ENCODE assay signal across 19 cellular contexts in the genomic region with DNA sequence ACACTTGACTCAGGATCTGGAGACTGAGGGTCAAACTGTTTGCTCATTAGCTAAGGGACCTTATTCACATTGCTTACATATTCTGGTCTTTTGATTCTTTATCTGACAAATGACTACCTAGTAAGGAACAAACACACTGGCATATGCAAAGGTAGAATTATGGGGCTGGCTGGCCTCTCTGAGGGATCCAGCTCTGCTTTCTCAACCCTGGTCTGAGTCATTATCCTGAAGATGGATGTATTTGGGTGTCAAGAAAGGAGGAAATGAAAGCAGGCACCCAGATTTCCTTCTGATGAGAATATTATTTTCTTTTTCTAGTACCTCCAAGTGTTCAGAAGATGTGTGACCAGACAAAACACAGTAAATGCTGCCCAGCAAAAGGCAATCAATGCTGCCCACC. TPM values are rescaled to one million over a fixed set of nuclear protein-coding genes. Genes with fewer than 3 reads are reported as not detected.
DNase-seq lines count a peak whose midpoint lies in the region; ATAC-seq and TF ChIP-seq lines count a peak whose summit lies in the region.
"Had no signal": no experiment of that assay in that cellular context is flagged by ENCODE, and none has a peak within 500 bp of the region (broad histone marks: within the 10 kb centered on the region; RNA-seq: fewer than 3 reads in every experiment).

No MANE protein-coding gene starts in this region.

- dilution Hi-C loops in mammary epithelial cell (cut with HindIII; ENCODE audit: low sequenced_read_pairs) = no loop called here

- H3K9me3 ChIP-seq in mammary epithelial cell (replicated peaks; ENCODE audit: insufficient read depth, low read length) = no peaks in the 10 kb centered on the region
- no peaks in the 10 kb centered on the region for H3K9me3 ChIP-seq in gastroesophageal sphincter

- TF ChIP-seq CTCF in mammary epithelial cell (conservative IDR thresholded peaks at IDR 0.05 in 1 of 2, IDR thresholded peaks at IDR 0.05 in 1 of 2; ENCODE audit: extremely low read depth in 1 of 2, insufficient read depth in 1 of 2, low read depth in 1 of 2, low read length in 2 of 2) = no peak
- TF ChIP-seq CTCF in gastroesophageal sphincter (IDR thresholded peaks at IDR 0.05) = no peak
- TF ChIP-seq CTCF in endothelial cell (IDR thresholded peaks at IDR 0.05; ENCODE audit: unreplicated experiment) = no peak

- H3K27ac Mint-ChIP-seq in natural killer cell treated with Interleukin-12 subunit alpha and Interleukin-12 subunit beta and Interleukin-15 and Interleukin-18, amount 100 ng/mL, for 72 hours = no peak overlapping the region
- H3K27ac Mint-ChIP-seq in endothelial cell (ENCODE audit: unreplicated experiment) = no peak overlapping the region

- no peaks in the 10 kb centered on the region for H3K79me2 ChIP-seq in mammary epithelial cell (ENCODE audit: insufficient read depth, low read length)

- H3K4me2 ChIP-seq in mammary epithelial cell (ENCODE audit: insufficient read depth, low read depth, low read length) = peak overlapping the region; percentile 66

- CTCF ChIA-PET in mammary epithelial cell (lab: Charles Lee; ENCODE audit: low non-redundant PET) = interaction anchor here (0.6 kb wide), 1 partner anchor 405 kb away, joined by 3 read pairs; no protein-coding TSS in a partner anchor

- DNase-seq in EL (peak; percentile 28), mammary epithelial cell (peak; percentile 62), KBM-7 (no peak), endothelial cell (ENCODE audit: low spot score) (no peak)
- DNase-seq in natural killer cell treated with Interleukin-12 subunit alpha and Interleukin-12 subunit beta and Interleukin-15 and Interleukin-18, amount 100 ng/mL, for 72 hours (ENCODE audit: low spot score) = no peak
- DNase-seq: DMS79 treated with DMSO at 0.1 percent for 48 hours, GDM1, KG1, MV-4-11, NCI-H1417 treated with DMSO at 0.1 percent for 48 hours, NCI-H187 treated with DMSO at 0.1 percent for 48 hours, NCI-H345, NCI-H524 treated with DMSO at 0.1 percent for 48 hours had no signal

- intact Hi-C loops in mammary epithelial cell (cut with micrococcal nuclease) = no loop called here

- H3K4me1 Mint-ChIP-seq in natural killer cell treated with Interleukin-12 subunit alpha and Interleukin-12 subunit beta and Interleukin-15 and Interleukin-18, amount 100 ng/mL, for 72 hours (ENCODE audit: low read depth in 2 of 2) = no peaks in the 10 kb centered on the region
- no peaks in the 10 kb centered on the region for H3K4me1 Mint-ChIP-seq in endothelial cell (ENCODE audit: unreplicated experiment)

- no peak overlapping the region for H3K9ac ChIP-seq in mammary epithelial cell (ENCODE audit: insufficient read depth, low read length)

- H3K4me3 Mint-ChIP-seq in natural killer cell treated with Interleukin-12 subunit alpha and Interleukin-12 subunit beta and Interleukin-15 and Interleukin-18, amount 100 ng/mL, for 72 hours = no peak overlapping the region
- H3K4me3 Mint-ChIP-seq in endothelial cell (ENCODE audit: unreplicated experiment) = no peak overlapping the region

- H3K4me1 ChIP-seq in mammary epithelial cell (ENCODE audit: insufficient read depth, low read length) (peaks cover 73% of the 10 kb centered on the region), gastroesophageal sphincter (peaks cover 2 to 41% (median 11%) of the 10 kb centered on the region in 3 donors)

- H3K27me3 ChIP-seq in mammary epithelial cell (ENCODE audit: insufficient read depth, low read length) = no peaks in the 10 kb centered on the region
- no peaks in the 10 kb centered on the region for H3K27me3 ChIP-seq in gastroesophageal sphincter

- H3K27ac ChIP-seq in mammary epithelial cell (ENCODE audit: insufficient read depth, low read depth, low read length) = peak overlapping the region; percentile 71
- H3K27ac ChIP-seq in gastroesophageal sphincter = peak overlapping the region; percentile 2 to 67 (median 32)

- BruUV-seq in mammary epithelial cell (replicated peaks; lab: Mats Ljungman, UMichigan) = no TSS peak

- TF ChIP-seq POLR2A in gastroesophageal sphincter (IDR thresholded peaks at IDR 0.05) = no peak

- peaks cover 8 to 15% of the 10 kb centered on the region in 2 donors for H3K27me3 Mint-ChIP-seq in natural killer cell treated with Interleukin-12 subunit alpha and Interleukin-12 subunit beta and Interleukin-15 and Interleukin-18, amount 100 ng/mL, for 72 hours
- peaks cover 2% of the 10 kb centered on the region for H3K27me3 Mint-ChIP-seq in endothelial cell (ENCODE audit: unreplicated experiment)

- peak overlapping the region; percentile 43 for H2AFZ ChIP-seq in mammary epithelial cell (ENCODE audit: low read depth, low read length)

- in situ Hi-C loops in mammary epithelial cell (cut with MboI; ENCODE audit: low sequenced_read_pairs in 2 of 2) = no loop called here
- in situ Hi-C loops in KBM-7 (cut with MboI; ENCODE audit: low pct_unique_long_range_greater_than_20kb, low sequenced_read_pairs) = no loop called here

- H3K36me3 Mint-ChIP-seq in natural killer cell treated with Interleukin-12 subunit alpha and Interleukin-12 subunit beta and Interleukin-15 and Interleukin-18, amount 100 ng/mL, for 72 hours = no peaks in the 10 kb centered on the region
- H3K36me3 Mint-ChIP-seq in endothelial cell (ENCODE audit: low read depth, unreplicated experiment) = no peaks in the 10 kb centered on the region

- H4K20me1 ChIP-seq in mammary epithelial cell (ENCODE audit: insufficient read depth, low read length) = no peaks in the 10 kb centered on the region

- H3K36me3 ChIP-seq in mammary epithelial cell (ENCODE audit: insufficient read depth, low read length) (no peaks in the 10 kb centered on the region), gastroesophageal sphincter (no peaks in the 10 kb centered on the region)

- ATAC-seq in GM18868 (IDR thresholded peaks at IDR 0.05; ENCODE audit: unreplicated experiment) (peak; percentile 47), gastroesophageal sphincter (no peak)
- ATAC-seq in natural killer cell treated with Interleukin-12 subunit alpha and Interleukin-12 subunit beta and Interleukin-15 and Interleukin-18, amount 100 ng/mL, for 72 hours = no peak
- ATAC-seq: Panc1, Right ventricle myocardium inferior had no signal

- H3K4me3 ChIP-seq in mammary epithelial cell (replicated peaks in 1 of 3; ENCODE audit: insufficient read depth in 1 of 3, low read depth in 2 of 3, low read length in 3 of 3) = no peak overlapping the region
- no peak overlapping the region for H3K4me3 ChIP-seq in gastroesophageal sphincter

- no peak for TF ChIP-seq EP300 in gastroesophageal sphincter (IDR thresholded peaks at IDR 0.05)

- H3K9me3 Mint-ChIP-seq in natural killer cell treated with Interleukin-12 subunit alpha and Interleukin-12 subunit beta and Interleukin-15 and Interleukin-18, amount 100 ng/mL, for 72 hours = no peaks in the 10 kb centered on the region
- H3K9me3 Mint-ChIP-seq in endothelial cell (ENCODE audit: unreplicated experiment) = no peaks in the 10 kb centered on the region

RNA-seq across cellular contexts. Expression of gene SMCP, which starts 6.0 kb away (rescaled TPM):
- total RNA-seq in mammary epithelial cell (not detected), gastroesophageal sphincter (not detected), endothelial cell (ENCODE audit: unreplicated experiment) (not detected)
- polyA plus RNA-seq in mammary epithelial cell = not detected
- not detected for polyA minus RNA-seq in mammary epithelial cell
- total RNA-seq in natural killer cell treated with Interleukin-12 subunit alpha and Interleukin-12 subunit beta and Interleukin-15 and Interleukin-18, amount 100 ng/mL, for 72 hours = not detected
- total RNA-seq: H4, Right ventricle myocardium inferior, SK-MEL-5 had no signal

RNA-seq across cellular contexts. Expression of gene IVL, which starts 24.3 kb away (rescaled TPM):
- total RNA-seq in mammary epithelial cell (10 to 100 TPM in 1 of 2 donors, under 1 TPM in 1; 0.50 to 19.1 TPM), gastroesophageal sphincter (10 to 100 TPM in 1 of 4 donors, 1 to 10 TPM in 1, under 1 TPM in 1, not detected in 1; 0.31 to 13.7 (median 1.1) TPM), endothelial cell (ENCODE audit: unreplicated experiment) (not detected)
- polyA plus RNA-seq in mammary epithelial cell = 21.5 TPM
- 11.8 TPM for polyA minus RNA-seq in mammary epithelial cell
- not detected for total RNA-seq in natural killer cell treated with Interleukin-12 subunit alpha and Interleukin-12 subunit beta and Interleukin-15 and Interleukin-18, amount 100 ng/mL, for 72 hours
- total RNA-seq: H4, Right ventricle myocardium inferior, SK-MEL-5 had no signal

RNA-seq across cellular contexts. Expression of gene LCE7A, which starts 24.3 kb away (rescaled TPM):
- total RNA-seq in mammary epithelial cell (not detected), gastroesophageal sphincter (not detected), endothelial cell (ENCODE audit: unreplicated experiment) (not detected)
- polyA plus RNA-seq in mammary epithelial cell = not detected
- polyA minus RNA-seq in mammary epithelial cell = not detected
- total RNA-seq in natural killer cell treated with Interleukin-12 subunit alpha and Interleukin-12 subunit beta and Interleukin-15 and Interleukin-18, amount 100 ng/mL, for 72 hours = not detected
- total RNA-seq: H4, Right ventricle myocardium inferior, SK-MEL-5 had no signal

RNA-seq across cellular contexts. Expression of gene LCE6A, which starts 41.4 kb away (rescaled TPM):
- not detected for total RNA-seq in mammary epithelial cell
- not detected for polyA plus RNA-seq in mammary epithelial cell
- not detected for polyA minus RNA-seq in mammary epithelial cell
- total RNA-seq in gastroesophageal sphincter = not detected
- total RNA-seq in natural killer cell treated with Interleukin-12 subunit alpha and Interleukin-12 subunit beta and Interleukin-15 and Interleukin-18, amount 100 ng/mL, for 72 hours = not detected
- total RNA-seq in endothelial cell (ENCODE audit: unreplicated experiment) = not detected
- total RNA-seq: H4, Right ventricle myocardium inferior, SK-MEL-5 had no signal

RNA-seq across cellular contexts. Expression of gene LCE1A, which starts 56.8 kb away (rescaled TPM):
- not detected for total RNA-seq in mammary epithelial cell
- polyA plus RNA-seq in mammary epithelial cell = not detected
- polyA minus RNA-seq in mammary epithelial cell = not detected
- total RNA-seq in gastroesophageal sphincter = not detected
- total RNA-seq in natural killer cell treated with Interleukin-12 subunit alpha and Interleukin-12 subunit beta and Interleukin-15 and Interleukin-18, amount 100 ng/mL, for 72 hours = not detected
- not detected for total RNA-seq in endothelial cell (ENCODE audit: unreplicated experiment)
- total RNA-seq: H4, Right ventricle myocardium inferior, SK-MEL-5 had no signal

Comparison
In these comparisons a context has a peak if more than half of its experiments do, and no peak if none do; other contexts are left out.
1. DNase-seq: peak in EL (single experiment) and mammary epithelial cell (single experiment); none in natural killer cell treated with Interleukin-12 subunit alpha and Interleukin-12 subunit beta and Interleukin-15 and Interleukin-18, amount 100 ng/mL, for 72 hours (single experiment), KBM-7 (single experiment) and endothelial cell (single experiment).